In the genomic region with DNA sequence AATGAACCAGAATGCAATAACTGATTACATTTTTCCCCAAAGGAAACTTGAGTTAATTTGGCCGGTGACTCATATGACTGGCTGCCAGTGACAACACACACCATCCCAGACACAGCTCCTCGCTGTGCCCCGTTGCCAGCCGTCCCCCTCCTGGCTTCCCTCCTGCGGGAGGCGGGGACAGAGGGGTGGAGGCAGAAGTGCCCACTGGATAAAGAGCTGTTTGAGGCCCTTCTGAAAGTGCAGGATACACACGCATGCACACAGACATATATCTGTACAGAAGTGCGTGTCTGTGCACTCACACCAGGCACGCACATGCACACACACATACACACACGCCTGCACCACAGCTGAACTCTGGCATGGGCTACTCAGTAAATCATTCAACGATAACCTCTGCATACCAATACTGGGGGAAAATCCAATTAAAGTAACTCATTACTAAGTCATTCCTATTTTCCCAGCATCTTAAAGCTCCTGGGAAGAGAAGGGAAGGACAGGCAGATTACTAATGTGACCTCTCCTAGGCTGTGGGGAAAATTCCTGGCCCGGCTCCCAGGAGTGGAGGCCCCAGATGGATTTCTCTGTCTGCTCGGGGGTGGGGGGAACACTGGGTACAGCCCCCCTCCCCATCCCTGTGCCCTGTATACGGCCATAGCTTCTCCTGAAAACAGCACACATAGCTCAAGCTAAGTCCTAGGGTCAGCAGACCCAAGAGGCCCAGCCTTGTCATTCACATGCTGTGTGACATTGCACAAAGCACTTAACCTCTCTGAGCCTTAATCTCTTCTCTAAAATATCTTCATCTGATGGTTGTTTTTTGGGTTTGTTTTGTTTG, we compare ENCODE assay signal across 8 cellular contexts. TPM values are rescaled to one million over a fixed set of nuclear protein-coding genes. Genes with fewer than 3 reads are reported as not detected.
DNase-seq lines count a peak whose midpoint lies in the region; ATAC-seq and TF ChIP-seq lines count a peak whose summit lies in the region.

No MANE protein-coding gene starts in this region.

- intact Hi-C loops in activated naive CD4-positive, alpha-beta T cell treated with anti-CD3 and anti-CD28 coated beads for 36 hours (cut with micrococcal nuclease), result loop anchor here (10.0 kb wide), 1 partner anchor 137 kb away; no protein-coding TSS in a partner anchor

- no peaks in the 10 kb centered on the region for H3K27me3 Mint-ChIP-seq in activated naive CD4-positive, alpha-beta T cell treated with anti-CD3 and anti-CD28 coated beads for 36 hours (ENCODE audit: low read depth)

- no peak overlapping the region for H3K4me3 ChIP-seq in AG09309 (ENCODE audit: control insufficient read depth, low read depth, low read length)
- no peak overlapping the region for H3K4me3 ChIP-seq in epithelial cell of esophagus (ENCODE audit: low read length)

- H3K9me3 Mint-ChIP-seq in activated naive CD4-positive, alpha-beta T cell treated with anti-CD3 and anti-CD28 coated beads for 36 hours, result no peaks in the 10 kb centered on the region

- DNase-seq in AG09309 (ENCODE audit: low read depth), result peak; percentile 80
- peak; percentile 54 for DNase-seq in NCI-H69 (lab: John Stamatoyannopoulos, UW)
- peak; percentile 69 for DNase-seq in epithelial cell of esophagus (ENCODE audit: low read depth)
- peak; percentile 25 for DNase-seq in midbrain (lab: John Stamatoyannopoulos, UW)
- no peak for DNase-seq in activated naive CD4-positive, alpha-beta T cell treated with anti-CD3 and anti-CD28 coated beads for 36 hours
- no peak for DNase-seq in putamen (ENCODE audit: low spot score)

- no peaks in the 10 kb centered on the region for H3K36me3 Mint-ChIP-seq in activated naive CD4-positive, alpha-beta T cell treated with anti-CD3 and anti-CD28 coated beads for 36 hours (ENCODE audit: low read depth)

- H3K4me1 Mint-ChIP-seq in activated naive CD4-positive, alpha-beta T cell treated with anti-CD3 and anti-CD28 coated beads for 36 hours (ENCODE audit: low read depth), result no peaks in the 10 kb centered on the region

- TF ChIP-seq CTCF in AG09309 (IDR thresholded peaks at IDR 0.05; ENCODE audit: control insufficient read depth, insufficient read depth, low read depth, low read length, missing control alignments), result no peak
- no peak for TF ChIP-seq CTCF in epithelial cell of esophagus (IDR thresholded peaks at IDR 0.05; ENCODE audit: insufficient read depth, low read depth, low read length, missing control alignments)

- H3K4me3 Mint-ChIP-seq in activated naive CD4-positive, alpha-beta T cell treated with anti-CD3 and anti-CD28 coated beads for 36 hours, result no peak overlapping the region

- CTCF ChIA-PET in activated naive CD4-positive, alpha-beta T cell treated with anti-CD3 and anti-CD28 coated beads for 36 hours (lab: Charles Lee), result interaction anchor here (0.6 to 1.5 kb wide), 2 partner anchors 114 to 556 kb away, joined by 3 read pairs; no protein-coding TSS in a partner anchor

- H3K27ac Mint-ChIP-seq in activated naive CD4-positive, alpha-beta T cell treated with anti-CD3 and anti-CD28 coated beads for 36 hours, result no peak overlapping the region

- ATAC-seq in HG03439 (IDR thresholded peaks at IDR 0.05; ENCODE audit: unreplicated experiment) (no peak), HG03025 (IDR thresholded peaks at IDR 0.05; ENCODE audit: low FRiP score, unreplicated experiment) (no peak)

RNA-seq across cellular contexts. Expression of a gene that starts 52.3 kb away (rescaled TPM):
- not detected for total RNA-seq in activated naive CD4-positive, alpha-beta T cell treated with anti-CD3 and anti-CD28 coated beads for 36 hours

Comparison
In these comparisons a context has a peak if more than half of its experiments do, and no peak if none do; other contexts are left out.
1. DNase-seq: peak in AG09309 (single experiment), NCI-H69 (single experiment), epithelial cell of esophagus (single experiment) and midbrain (single experiment); none in activated naive CD4-positive, alpha-beta T cell treated with anti-CD3 and anti-CD28 coated beads for 36 hours (single experiment) and putamen (single experiment).